In genomic region chr1:17212487-17213121, GRCh38 we compare ENCODE assay signal across 9 cellular contexts. TPM values are rescaled to one million over a fixed set of nuclear protein-coding genes. Genes with fewer than 3 reads are reported as not detected.
DNase-seq lines count a peak whose midpoint lies in the region; ATAC-seq, FAIRE-seq and TF ChIP-seq lines count a peak whose summit lies in the region.
"Had no signal": no experiment of that assay in that cellular context is flagged by ENCODE, and none has a peak within 500 bp of the region (broad histone marks: within the 10 kb centered on the region; RNA-seq: fewer than 3 reads in every experiment).

No MANE protein-coding gene starts in this region.

- H3K27ac ChIP-seq in testis = no peak overlapping the region
- H3K27ac ChIP-seq: KMS-11 had no signal

- no peak for ATAC-seq in left ventricle myocardium superior
- ATAC-seq in GM19328 (IDR thresholded peaks at IDR 0.05; ENCODE audit: unreplicated experiment) = no peak

- WGBS in testis, 2 donors = 36 to 47% methylated on average over 13 of the region's 13 CpGs

- H3K9me3 ChIP-seq in testis = no peaks in the 10 kb centered on the region

- no peak overlapping the region for H3K4me3 ChIP-seq in testis

- peak; percentile 91 for DNase-seq in Daoy (ENCODE audit: low read depth)
- DNase-seq in NCI-H2227 treated with DMSO at 0.1 percent for 48 hours (lab: John Stamatoyannopoulos, UW) = peak; percentile 58
- peak; percentile 67 for DNase-seq in activated T-cell treated with anti-CD3 and anti-CD28 coated beads, Interleukin-2, amount 50 U/mL, for 1 hour
- peak; percentile 47 for DNase-seq in left ventricle myocardium superior
- DNase-seq in stimulated activated CD4-positive, alpha-beta T cell treated with anti-CD3 and anti-CD28 coated beads, TNF-alpha, amount 100 ng/mL, for 4 hours (ENCODE audit: low read depth in 3 of 3) = peak; percentile 4 to 32 (median 19)
- no peak for DNase-seq in testis
- no peak for DNase-seq in H54 (ENCODE audit: insufficient read length, low spot score)

- H3K27me3 ChIP-seq in testis = no peaks in the 10 kb centered on the region

- FAIRE-seq in H54 (lab: Jason Lieb, UNC) = no peak

- TF ChIP-seq POLR2A in testis (IDR thresholded peaks at IDR 0.05) (no peak), H54 (IDR thresholded peaks at IDR 0.05; ENCODE audit: low read depth, low read length) (no peak)

- no peaks in the 10 kb centered on the region for H3K4me1 ChIP-seq in testis

- intact Hi-C loops in left ventricle myocardium superior (cut with micrococcal nuclease) = no loop called here
- intact Hi-C loops in testis (cut with DNase I; ENCODE audit: low total_unique reads) = no loop called here

- no peak for TF ChIP-seq CTCF in testis (IDR thresholded peaks at IDR 0.05)

- no peaks in the 10 kb centered on the region for H3K36me3 ChIP-seq in testis (ENCODE audit: low read depth, missing control alignments)

RNA-seq across cellular contexts. Expression of gene PADI1, which starts 7.7 kb away (rescaled TPM):
- total RNA-seq in Daoy (2014; rRNA removed; shearing (Covaris generic)) = 2.5 TPM in 1 of 2 replicates, not detected in the other
- total RNA-seq in left ventricle myocardium superior = not detected
- under 1 TPM in 1 of 2 donors, not detected in 1; 0.31 TPM for total RNA-seq in testis
- polyA plus RNA-seq in testis (ENCODE audit: insufficient read depth, low read depth, low replicate concordance) = 1.6 TPM

RNA-seq across cellular contexts. Expression of gene PADI3, which starts 36.3 kb away (rescaled TPM):
- total RNA-seq in Daoy (2014; rRNA removed; shearing (Covaris generic)) = 0.09 and 1.5 TPM in 2 replicates
- total RNA-seq in left ventricle myocardium superior (not detected), testis (1 to 10 TPM in 1 of 2 donors, under 1 TPM in 1; 0.63 to 1.2 TPM)
- polyA plus RNA-seq in testis (ENCODE audit: insufficient read depth, low read depth, low replicate concordance) = 0.80 TPM

Comparison
In these comparisons a context has a peak if more than half of its experiments do, and no peak if none do; other contexts are left out.
1. DNase-seq: peak in Daoy (single experiment), NCI-H2227 treated with DMSO at 0.1 percent for 48 hours (single experiment), activated T-cell treated with anti-CD3 and anti-CD28 coated beads, Interleukin-2, amount 50 U/mL, for 1 hour (single experiment), left ventricle myocardium superior (single experiment) and stimulated activated CD4-positive, alpha-beta T cell treated with anti-CD3 and anti-CD28 coated beads, TNF-alpha, amount 100 ng/mL, for 4 hours (3 of 3); none in testis (single experiment) and H54 (single experiment).